ENCODE assay signal across 21 cellular contexts in genomic region chr16:4412159-4412558, GRCh38. TPM values are rescaled to one million over a fixed set of nuclear protein-coding genes. Genes with fewer than 3 reads are reported as not detected.
DNase-seq lines count a peak whose midpoint lies in the region; ATAC-seq, FAIRE-seq and TF ChIP-seq lines count a peak whose summit lies in the region.
"Had no signal": no experiment of that assay in that cellular context is flagged by ENCODE, and none has a peak within 500 bp of the region (broad histone marks: within the 10 kb centered on the region; RNA-seq: fewer than 3 reads in every experiment).

No MANE protein-coding gene starts in this region.

- H3K4me1 Mint-ChIP-seq in central memory CD8-positive, alpha-beta T cell: peaks cover 40% of the 10 kb centered on the region
- H3K4me1 Mint-ChIP-seq in natural killer cell treated with Interleukin-12 subunit alpha and Interleukin-12 subunit beta and Interleukin-15 and Interleukin-18, amount 100 ng/mL, for 72 hours (ENCODE audit: low read depth in 2 of 2): peaks cover 33 to 34% of the 10 kb centered on the region in 2 donors

- H3K4me3 ChIP-seq in heart left ventricle: no peak overlapping the region
- H3K4me3 ChIP-seq: heart right ventricle had no signal

- H3K9me3 Mint-ChIP-seq in central memory CD8-positive, alpha-beta T cell: no peaks in the 10 kb centered on the region
- no peaks in the 10 kb centered on the region for H3K9me3 Mint-ChIP-seq in natural killer cell treated with Interleukin-12 subunit alpha and Interleukin-12 subunit beta and Interleukin-15 and Interleukin-18, amount 100 ng/mL, for 72 hours
- H3K9me3 Mint-ChIP-seq: activated naive CD8-positive, alpha-beta T cell treated with anti-CD3 and anti-CD28 coated beads, Interleukin-2, amount 50 U/mL, for 24 hours; activated T-cell treated with anti-CD3 and anti-CD28 coated beads, Interleukin-2, amount 50 U/mL, for 24 hours; nephron; type B pancreatic cell had no signal

- DNase-seq in heart left ventricle: peak in 1 of 5 donors; percentile 55
- DNase-seq in cardiac septum (ENCODE audit: low spot score): no peak
- DNase-seq in central memory CD8-positive, alpha-beta T cell (ENCODE audit: low spot score in 2 of 2): no peak
- DNase-seq in natural killer cell treated with Interleukin-12 subunit alpha and Interleukin-12 subunit beta and Interleukin-15 and Interleukin-18, amount 100 ng/mL, for 72 hours (ENCODE audit: low spot score): no peak
- no peak for DNase-seq in NCI-H1092 treated with DMSO at 0.1 percent for 48 hours (lab: John Stamatoyannopoulos, UW)
- no peak for DNase-seq in epidermal melanocyte (ENCODE audit: insufficient read length, low spot score)
- DNase-seq in GM12892 (ENCODE audit: insufficient read length): no peak
- no peak for DNase-seq in OCI-M1 (lab: John Stamatoyannopoulos, UW)
- DNase-seq: activated CD4-positive, alpha-beta T cell treated with anti-CD3 and anti-CD28 coated beads for 4 hours; activated naive CD8-positive, alpha-beta T cell treated with anti-CD3 and anti-CD28 coated beads, Interleukin-2, amount 50 U/mL, for 24 hours; activated T-cell treated with anti-CD3 and anti-CD28 coated beads, Interleukin-2, amount 50 U/mL, for 24 hours; EL; H9; mammary epithelial cell; NCI-H1694 treated with DMSO at 0.1 percent for 48 hours had no signal

- no peaks in the 10 kb centered on the region for H3K27me3 ChIP-seq in heart left ventricle
- H3K27me3 ChIP-seq: heart right ventricle had no signal

- no peak for TF ChIP-seq CTCF in heart left ventricle (IDR thresholded peaks at IDR 0.05)

- H3K4me1 ChIP-seq in heart left ventricle: peaks cover 0 to 67% (median 38%) of the 10 kb centered on the region in 12 donors

- no peak for FAIRE-seq in GM12892 (lab: Jason Lieb, UNC)
- FAIRE-seq: HepG2 had no signal

- TF ChIP-seq POLR2A in heart left ventricle (IDR thresholded peaks at IDR 0.05) (no peak), GM12892 (IDR thresholded peaks at IDR 0.05; ENCODE audit: low read depth, low read length) (no peak)

- intact Hi-C loops in heart left ventricle (cut with DNase I): no loop called here
- intact Hi-C loops in cardiac septum (cut with DNase I): no loop called here

- H3K27me3 Mint-ChIP-seq in central memory CD8-positive, alpha-beta T cell: no peaks in the 10 kb centered on the region
- H3K27me3 Mint-ChIP-seq in natural killer cell treated with Interleukin-12 subunit alpha and Interleukin-12 subunit beta and Interleukin-15 and Interleukin-18, amount 100 ng/mL, for 72 hours: no peaks in the 10 kb centered on the region
- H3K27me3 Mint-ChIP-seq: activated naive CD8-positive, alpha-beta T cell treated with anti-CD3 and anti-CD28 coated beads, Interleukin-2, amount 50 U/mL, for 24 hours; activated T-cell treated with anti-CD3 and anti-CD28 coated beads, Interleukin-2, amount 50 U/mL, for 24 hours had no signal

- H3K4me3 Mint-ChIP-seq in central memory CD8-positive, alpha-beta T cell: peak overlapping the region; percentile 34
- H3K4me3 Mint-ChIP-seq in natural killer cell treated with Interleukin-12 subunit alpha and Interleukin-12 subunit beta and Interleukin-15 and Interleukin-18, amount 100 ng/mL, for 72 hours: peak overlapping the region; percentile 12
- H3K4me3 Mint-ChIP-seq: activated naive CD8-positive, alpha-beta T cell treated with anti-CD3 and anti-CD28 coated beads, Interleukin-2, amount 50 U/mL, for 24 hours; activated T-cell treated with anti-CD3 and anti-CD28 coated beads, Interleukin-2, amount 50 U/mL, for 24 hours; type B pancreatic cell had no signal

- peaks cover 77% of the 10 kb centered on the region for H3K36me3 Mint-ChIP-seq in central memory CD8-positive, alpha-beta T cell (ENCODE audit: insufficient read depth)
- H3K36me3 Mint-ChIP-seq in natural killer cell treated with Interleukin-12 subunit alpha and Interleukin-12 subunit beta and Interleukin-15 and Interleukin-18, amount 100 ng/mL, for 72 hours: peaks cover 11% of the 10 kb centered on the region
- H3K36me3 Mint-ChIP-seq: type B pancreatic cell had no signal

- no peak for ATAC-seq in heart left ventricle
- no peak for ATAC-seq in central memory CD8-positive, alpha-beta T cell (replicated peaks; ENCODE audit: extremely low read depth, poor library complexity, severe bottlenecking)
- ATAC-seq in natural killer cell treated with Interleukin-12 subunit alpha and Interleukin-12 subunit beta and Interleukin-15 and Interleukin-18, amount 100 ng/mL, for 72 hours: no peak
- ATAC-seq: activated naive CD8-positive, alpha-beta T cell treated with anti-CD3 and anti-CD28 coated beads, Interleukin-2, amount 50 U/mL, for 24 hours; HepG2; SK-N-SH treated with all-trans-retinoic acid at 6 μM for 48 hours had no signal

- H3K27ac ChIP-seq in heart left ventricle: peak overlapping the region in 7 of 12 donors; percentile 2 to 62 (median 47)

- no peaks in the 10 kb centered on the region for H3K9me3 ChIP-seq in heart left ventricle
- H3K9me3 ChIP-seq: heart right ventricle had no signal

- 76 to 91% (median 90%) methylated on average over 3 to 8 of the region's 8 CpGs for WGBS in heart left ventricle, 4 donors

- peaks cover 0 to 60% (median 19%) of the 10 kb centered on the region in 9 donors for H3K36me3 ChIP-seq in heart left ventricle

- peak overlapping the region; percentile 35 for H3K27ac Mint-ChIP-seq in central memory CD8-positive, alpha-beta T cell (ENCODE audit: low read depth)
- H3K27ac Mint-ChIP-seq in natural killer cell treated with Interleukin-12 subunit alpha and Interleukin-12 subunit beta and Interleukin-15 and Interleukin-18, amount 100 ng/mL, for 72 hours: no peak overlapping the region
- H3K27ac Mint-ChIP-seq: activated naive CD8-positive, alpha-beta T cell treated with anti-CD3 and anti-CD28 coated beads, Interleukin-2, amount 50 U/mL, for 24 hours; activated T-cell treated with anti-CD3 and anti-CD28 coated beads, Interleukin-2, amount 50 U/mL, for 24 hours; progenitor cell of endocrine pancreas; type B pancreatic cell had no signal

RNA-seq across cellular contexts. Expression of gene CORO7, which starts 4.2 kb away (rescaled TPM):
- 10 to 100 TPM in 5 of 9 donors, 1 to 10 TPM in 4; 7.2 to 39.7 (median 10.1) TPM for total RNA-seq in heart left ventricle
- 10 to 100 TPM in 1 of 2 donors, 1 to 10 TPM in 1; 9.7 to 12.8 TPM for polyA plus RNA-seq in heart left ventricle
- 11.9 TPM for total RNA-seq in cardiac septum
- 100 to 1,000 TPM; 140 to 166 TPM for total RNA-seq in natural killer cell treated with Interleukin-12 subunit alpha and Interleukin-12 subunit beta and Interleukin-15 and Interleukin-18, amount 100 ng/mL, for 72 hours
- 26.5 TPM for polyA plus RNA-seq in GM12892 (2012; ENCODE audit: missing spikeins)

RNA-seq across cellular contexts. Expression of gene DNAJA3, which starts 13.5 kb away (rescaled TPM):
- total RNA-seq in heart left ventricle (10 to 100 TPM; 47.5 to 88.4 (median 59.7) TPM), cardiac septum (50.7 TPM)
- 10 to 100 TPM; 47.4 to 81.8 TPM for polyA plus RNA-seq in heart left ventricle
- 10 to 100 TPM; 55.0 to 99.8 TPM for total RNA-seq in natural killer cell treated with Interleukin-12 subunit alpha and Interleukin-12 subunit beta and Interleukin-15 and Interleukin-18, amount 100 ng/mL, for 72 hours
- 52.0 TPM for polyA plus RNA-seq in GM12892 (2012; ENCODE audit: missing spikeins)

RNA-seq across cellular contexts. Expression of gene VASN, which starts 40.5 kb away (rescaled TPM):
- total RNA-seq in heart left ventricle (10 to 100 TPM in 3 of 9 donors, 1 to 10 TPM in 6; 3.8 to 20.0 (median 6.2) TPM), cardiac septum (6.3 TPM)
- polyA plus RNA-seq in heart left ventricle: 10 to 100 TPM in 1 of 2 donors, 1 to 10 TPM in 1; 6.1 to 14.9 TPM
- under 1 TPM in 1 of 2 donors, not detected in 1; 0.33 TPM for total RNA-seq in natural killer cell treated with Interleukin-12 subunit alpha and Interleukin-12 subunit beta and Interleukin-15 and Interleukin-18, amount 100 ng/mL, for 72 hours
- not detected for polyA plus RNA-seq in GM12892 (2012; ENCODE audit: missing spikeins)
